11 cellular contexts compared by ENCODE assay signal in genomic region chr16:51994597-51994996, GRCh38.
DNase-seq lines count a peak whose midpoint lies in the region; ATAC-seq and TF ChIP-seq lines count a peak whose summit lies in the region.
"Had no signal": no experiment of that assay in that cellular context is flagged by ENCODE, and none has a peak within 500 bp of the region (broad histone marks: within the 10 kb centered on the region; RNA-seq: fewer than 3 reads in every experiment).

No MANE protein-coding gene starts in this region.

- POLR2A ChIA-PET in HEK293T (lab: Yijun Ruan, JAX): no interaction called here
- POLR2A ChIA-PET in activated CD4-positive, alpha-beta T cell treated with anti-CD3 and anti-CD28 coated beads for 36 hours (lab: Charles Lee): no interaction called here

- no peaks in the 10 kb centered on the region for H3K4me1 Mint-ChIP-seq in activated CD4-positive, alpha-beta T cell treated with anti-CD3 and anti-CD28 coated beads for 36 hours
- H3K4me1 Mint-ChIP-seq: activated naive CD8-positive, alpha-beta T cell treated with anti-CD3 and anti-CD28 coated beads, Interleukin-2, amount 50 U/mL, for 24 hours had no signal

- no peak for ATAC-seq in activated CD4-positive, alpha-beta T cell treated with anti-CD3 and anti-CD28 coated beads for 36 hours
- ATAC-seq: activated naive CD8-positive, alpha-beta T cell treated with anti-CD3 and anti-CD28 coated beads, Interleukin-2, amount 50 U/mL, for 24 hours had no signal

- peaks cover 14% of the 10 kb centered on the region for H3K9me3 Mint-ChIP-seq in activated CD4-positive, alpha-beta T cell treated with anti-CD3 and anti-CD28 coated beads for 36 hours (ENCODE audit: low read depth)

- intact Hi-C loops in breast epithelium (cut with DNase I; ENCODE audit: low total_unique reads) (no loop called here), prostate gland (cut with DNase I) (no loop called here)
- intact Hi-C loops in activated CD4-positive, alpha-beta T cell treated with anti-CD3 and anti-CD28 coated beads for 36 hours (cut with DNase I, micrococcal nuclease): no loop called here

- no peaks in the 10 kb centered on the region for H3K4me1 ChIP-seq in breast epithelium
- no peaks in the 10 kb centered on the region for H3K4me1 ChIP-seq in prostate gland (replicated peaks)

- H3K27me3 ChIP-seq in breast epithelium: no peaks in the 10 kb centered on the region
- H3K27me3 ChIP-seq in prostate gland (replicated peaks; ENCODE audit: insufficient read depth): peaks cover 2% of the 10 kb centered on the region

- WGBS in prostate gland: 28% methylated on average over 8 of the region's 8 CpGs

- H3K27ac Mint-ChIP-seq in activated CD4-positive, alpha-beta T cell treated with anti-CD3 and anti-CD28 coated beads for 36 hours: no peak overlapping the region
- H3K27ac Mint-ChIP-seq: activated naive CD8-positive, alpha-beta T cell treated with anti-CD3 and anti-CD28 coated beads, Interleukin-2, amount 50 U/mL, for 24 hours had no signal

- H3K4me3 ChIP-seq in breast epithelium (no peak overlapping the region), prostate gland (no peak overlapping the region)

- H3K36me3 ChIP-seq in breast epithelium (no peaks in the 10 kb centered on the region), prostate gland (no peaks in the 10 kb centered on the region)

- peak; percentile 86 for DNase-seq in HPDE6-E6E7 (ENCODE audit: extremely low spot score)
- peak; percentile 85 for DNase-seq in NCI-H2107 treated with DMSO at 0.1 percent for 48 hours (lab: John Stamatoyannopoulos, UW; ENCODE audit: unreplicated experiment)
- DNase-seq in breast epithelium (ENCODE audit: low spot score in 2 of 2): peak; percentile 57 to 88
- DNase-seq in prostate gland (ENCODE audit: low spot score): peak; percentile 71
- DNase-seq in HEK293T (ENCODE audit: extremely low spot score): no peak
- DNase-seq in activated CD4-positive, alpha-beta T cell treated with anti-CD3 and anti-CD28 coated beads for 36 hours: no peak
- no peak for DNase-seq in GM13976 (ENCODE audit: low spot score)
- DNase-seq in NCI-H446 treated with DMSO at 0.1 percent for 48 hours (lab: John Stamatoyannopoulos, UW): no peak
- DNase-seq: activated CD4-positive, CD25-positive, alpha-beta regulatory T cell treated with anti-CD3 and anti-CD28 coated beads, Interleukin-2, amount 50 U/mL, for 72 hours; activated naive CD8-positive, alpha-beta T cell treated with anti-CD3 and anti-CD28 coated beads, Interleukin-2, amount 50 U/mL, for 24 hours; stimulated activated CD4-positive, alpha-beta T cell treated with anti-CD3 and anti-CD28 coated beads, Interleukin-15, amount 100 ng/mL, for 24 hours had no signal

- TF ChIP-seq POLR2A in breast epithelium (IDR thresholded peaks at IDR 0.05): no peak
- no peak for TF ChIP-seq POLR2A in prostate gland (IDR thresholded peaks at IDR 0.05)

- H3K36me3 Mint-ChIP-seq in activated CD4-positive, alpha-beta T cell treated with anti-CD3 and anti-CD28 coated beads for 36 hours (ENCODE audit: low read depth): no peaks in the 10 kb centered on the region

- in situ Hi-C loops in GM13976 (cut with MboI; ENCODE audit: low sequenced_read_pairs, unreplicated experiment): no loop called here

- CTCF ChIA-PET in HEK293T (lab: Yijun Ruan, JAX): no interaction called here
- CTCF ChIA-PET in activated CD4-positive, alpha-beta T cell treated with anti-CD3 and anti-CD28 coated beads for 36 hours (lab: Charles Lee): no interaction called here

- TF ChIP-seq CTCF in breast epithelium (IDR thresholded peaks at IDR 0.05) (no peak), prostate gland (IDR thresholded peaks at IDR 0.05) (no peak), GM13976 (IDR thresholded peaks at IDR 0.05; ENCODE audit: borderline replicate concordance, control extremely low read depth, extremely low read depth, insufficient read depth, missing control alignments) (no peak)

- no peak overlapping the region for H3K27ac ChIP-seq in breast epithelium
- H3K27ac ChIP-seq in prostate gland: no peak overlapping the region

- no peak overlapping the region for H3K4me3 Mint-ChIP-seq in activated CD4-positive, alpha-beta T cell treated with anti-CD3 and anti-CD28 coated beads for 36 hours
- H3K4me3 Mint-ChIP-seq: activated naive CD8-positive, alpha-beta T cell treated with anti-CD3 and anti-CD28 coated beads, Interleukin-2, amount 50 U/mL, for 24 hours had no signal

- no peaks in the 10 kb centered on the region for H3K9me3 ChIP-seq in breast epithelium
- no peaks in the 10 kb centered on the region for H3K9me3 ChIP-seq in prostate gland

- H3K27me3 Mint-ChIP-seq in activated CD4-positive, alpha-beta T cell treated with anti-CD3 and anti-CD28 coated beads for 36 hours: no peaks in the 10 kb centered on the region
- H3K27me3 Mint-ChIP-seq: activated naive CD8-positive, alpha-beta T cell treated with anti-CD3 and anti-CD28 coated beads, Interleukin-2, amount 50 U/mL, for 24 hours had no signal

TF ChIP-seq in HEK293T, 16 proteins besides CTCF, POLR2A, EP300 and RAD21:
- no peak for TF ChIP-seq FOXA1 (IDR thresholded peaks at IDR 0.05)
- TF ChIP-seq ZNF384 (IDR thresholded peaks at IDR 0.05): no peak

Comparison
In these comparisons a context has a peak if more than half of its experiments do, and no peak if none do; other contexts are left out.
1. DNase-seq: peak in HPDE6-E6E7 (single experiment), NCI-H2107 treated with DMSO at 0.1 percent for 48 hours (single experiment), breast epithelium (2 of 2) and prostate gland (single experiment); none in HEK293T (single experiment), activated CD4-positive, alpha-beta T cell treated with anti-CD3 and anti-CD28 coated beads for 36 hours (single experiment), GM13976 (single experiment) and NCI-H446 treated with DMSO at 0.1 percent for 48 hours (single experiment).